8 cellular contexts compared by ENCODE assay signal in the genomic region with DNA sequence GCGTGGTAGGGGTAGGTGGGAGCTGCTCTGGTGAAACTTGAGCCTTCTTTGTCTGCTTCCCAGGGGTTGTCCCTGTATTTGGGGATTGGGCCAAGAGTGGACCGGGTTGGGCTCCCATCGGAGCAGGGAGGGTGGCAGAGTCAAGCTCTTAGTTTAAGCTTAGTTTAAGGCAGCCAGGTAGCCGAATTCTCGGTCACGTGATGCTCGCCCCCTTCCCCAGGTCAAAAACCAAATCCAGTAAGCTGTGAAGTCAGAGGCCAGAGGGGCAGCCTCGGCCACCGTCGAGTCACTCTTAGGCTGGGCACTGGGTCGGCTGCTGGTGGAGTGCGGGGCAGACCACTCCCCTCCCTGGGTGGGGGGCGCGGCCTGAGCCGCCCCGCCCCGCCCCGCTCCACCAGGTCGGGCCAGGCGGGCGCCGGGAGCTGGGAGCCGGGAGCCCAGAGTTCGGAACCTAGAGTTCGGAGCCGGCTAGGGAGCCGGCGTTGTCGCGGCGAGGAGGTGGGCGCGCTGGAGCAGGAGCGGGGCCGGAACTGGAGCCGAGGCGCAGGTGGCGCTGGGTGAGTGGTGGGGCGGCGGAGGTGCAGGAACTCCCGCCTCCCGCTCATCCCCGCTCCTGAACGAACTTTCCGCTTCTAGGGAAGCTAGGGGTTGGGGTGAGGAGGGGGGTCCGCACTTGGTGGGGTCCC. TPM values are rescaled to one million over a fixed set of nuclear protein-coding genes. Genes with fewer than 3 reads are reported as not detected.
A peak's percentile ranks its signal among the peaks of the same experiment; 100 is the strongest.
DNase-seq lines count a peak whose midpoint lies in the region; ATAC-seq and TF ChIP-seq lines count a peak whose summit lies in the region.

No MANE protein-coding gene starts in this region.

- peaks cover 0 to 12% (median 7%) of the 10 kb centered on the region in 5 donors for H3K36me3 ChIP-seq in subcutaneous abdominal adipose tissue (ENCODE audit: control insufficient read depth in 5 of 5, insufficient read depth in 5 of 5, low read length in 5 of 5)

- H3K9me3 Mint-ChIP-seq in T-helper 1 cell treated with Interleukin-12 subunit alpha and Interleukin-12 subunit beta and Interleukin-4 antibody, amounts not matched to agents 30 μg/mL and 1 μg/mL, for 36 hours = no peaks in the 10 kb centered on the region

- WGBS in lower leg skin, 2 donors = 4 to 6% methylated on average over 34 to 44 of the region's 46 CpGs

- no peaks in the 10 kb centered on the region for H3K9me3 ChIP-seq in subcutaneous abdominal adipose tissue (ENCODE audit: control insufficient read depth in 5 of 5, low read length in 5 of 5)

- ATAC-seq in HG03432 (IDR thresholded peaks at IDR 0.05; ENCODE audit: unreplicated experiment) (peak; percentile 25), GM19351 (IDR thresholded peaks at IDR 0.05; ENCODE audit: unreplicated experiment) (no peak)

- H3K9ac ChIP-seq in subcutaneous abdominal adipose tissue (ENCODE audit: low read length in 5 of 5) = peak overlapping the region in 4 of 5 donors; percentile 76 to 99 (median 94)

- H3K27me3 Mint-ChIP-seq in T-helper 1 cell treated with Interleukin-12 subunit alpha and Interleukin-12 subunit beta and Interleukin-4 antibody, amounts not matched to agents 30 μg/mL and 1 μg/mL, for 36 hours (ENCODE audit: low read depth) = no peaks in the 10 kb centered on the region

- no peak for TF ChIP-seq CTCF in lower leg skin (IDR thresholded peaks at IDR 0.05)

- no peaks in the 10 kb centered on the region for H3K27me3 ChIP-seq in subcutaneous abdominal adipose tissue (ENCODE audit: control insufficient read depth in 5 of 5, insufficient read depth in 4 of 5, low read length in 5 of 5)

- peaks cover 11 to 48% (median 41%) of the 10 kb centered on the region in 5 donors for H3K4me1 ChIP-seq in subcutaneous abdominal adipose tissue (ENCODE audit: control insufficient read depth in 5 of 5, insufficient read depth in 5 of 5, low read length in 5 of 5)

- intact Hi-C loops in lower leg skin (cut with DNase I; ENCODE audit: low total_unique reads) = no loop called here

- peak overlapping the region; percentile 91 for H3K27ac ChIP-seq in subcutaneous abdominal adipose tissue (ENCODE audit: low read depth, low read length)

- peak overlapping the region; percentile 85 for H3K27ac Mint-ChIP-seq in T-helper 1 cell treated with Interleukin-12 subunit alpha and Interleukin-12 subunit beta and Interleukin-4 antibody, amounts not matched to agents 30 μg/mL and 1 μg/mL, for 36 hours

- H3K4me3 ChIP-seq in lower leg skin (ENCODE audit: low read depth, poor library complexity, severe bottlenecking) (peak overlapping the region; percentile 60), subcutaneous abdominal adipose tissue (ENCODE audit: low read depth in 1 of 5, low read length in 5 of 5) (peak overlapping the region; percentile 55 to 93 (median 75))

- H3K4me3 Mint-ChIP-seq in T-helper 1 cell treated with Interleukin-12 subunit alpha and Interleukin-12 subunit beta and Interleukin-4 antibody, amounts not matched to agents 30 μg/mL and 1 μg/mL, for 36 hours = peak overlapping the region; percentile 88

- H3K36me3 Mint-ChIP-seq in T-helper 1 cell treated with Interleukin-12 subunit alpha and Interleukin-12 subunit beta and Interleukin-4 antibody, amounts not matched to agents 30 μg/mL and 1 μg/mL, for 36 hours (ENCODE audit: low read depth) = peaks cover 15% of the 10 kb centered on the region

- DNase-seq in ELF-1 (ENCODE audit: low read depth, low spot score) (peak; percentile 79), cerebellum (ENCODE audit: low spot score) (peak; percentile 38), lower leg skin (ENCODE audit: low spot score in 2 of 2) (no peak), dedifferentiated amniotic fluid mesenchymal stem cell (ENCODE audit: extremely low spot score) (no peak)

- TF ChIP-seq POLR2A in lower leg skin (IDR thresholded peaks at IDR 0.05) = no peak

- H3K4me1 Mint-ChIP-seq in T-helper 1 cell treated with Interleukin-12 subunit alpha and Interleukin-12 subunit beta and Interleukin-4 antibody, amounts not matched to agents 30 μg/mL and 1 μg/mL, for 36 hours (ENCODE audit: low read depth) = peaks cover 18% of the 10 kb centered on the region

RNA-seq across cellular contexts. Expression of a gene that starts 2.8 kb away (rescaled TPM):
- 23.9 TPM for total RNA-seq in cerebellum
- 10 to 100 TPM; 58.9 to 81.4 (median 71.2) TPM for total RNA-seq in lower leg skin

RNA-seq across cellular contexts. Expression of a gene that starts 9.5 kb away (rescaled TPM):
- total RNA-seq in cerebellum (5.6 TPM), lower leg skin (1 to 10 TPM; 4.2 to 9.2 (median 6.4) TPM)

RNA-seq across cellular contexts. Expression of a gene that starts 9.5 kb away (rescaled TPM):
- 38.1 TPM for total RNA-seq in cerebellum
- total RNA-seq in lower leg skin = 100 to 1,000 TPM in 2 of 4 donors, 10 to 100 TPM in 2; 82.2 to 132 (median 100) TPM

RNA-seq across cellular contexts. Expression of a gene that starts 27.5 kb away (rescaled TPM):
- 11.0 TPM for total RNA-seq in cerebellum
- total RNA-seq in lower leg skin = 10 to 100 TPM; 15.3 to 31.9 (median 23.6) TPM

RNA-seq across cellular contexts. Expression of a gene that starts 34.1 kb away (rescaled TPM):
- total RNA-seq in cerebellum (5.9 TPM), lower leg skin (1 to 10 TPM; 1.5 to 9.0 (median 3.5) TPM)

Comparison
In these comparisons a context has a peak if more than half of its experiments do, and no peak if none do; other contexts are left out.
1. DNase-seq: peak in ELF-1 (single experiment) and cerebellum (single experiment); none in lower leg skin (0 of 2) and dedifferentiated amniotic fluid mesenchymal stem cell (single experiment).